In genomic region chr14:96782436-96782835, GRCh38 we compare ENCODE assay signal across 2 cellular contexts.
TF ChIP-seq lines count a peak whose summit lies in the region.

No MANE protein-coding gene starts in this region.

TF ChIP-seq in GM23338, 12 proteins besides CTCF, POLR2A, EP300 and RAD21:
- TF ChIP-seq ETS1 (IDR thresholded peaks at IDR 0.05) = no peak
- TF ChIP-seq REST (IDR thresholded peaks at IDR 0.05; ENCODE audit: unreplicated experiment) = no peak
- no peak for TF ChIP-seq POLR2AphosphoS5 (IDR thresholded peaks at IDR 0.05; ENCODE audit: low read depth)
- no peak for TF ChIP-seq JUNB (IDR thresholded peaks at IDR 0.05; ENCODE audit: unreplicated experiment)
- TF ChIP-seq ZNF462 (CRISPR knock-in tag; IDR thresholded peaks at IDR 0.05) = no peak
- TF ChIP-seq ZNF331 (CRISPR knock-in tag; IDR thresholded peaks at IDR 0.05; ENCODE audit: low read depth) = no peak
- no peak for TF ChIP-seq STAT1 (IDR thresholded peaks at IDR 0.05; ENCODE audit: unreplicated experiment)
- no peak for TF ChIP-seq EZH2 (IDR thresholded peaks at IDR 0.05; ENCODE audit: low read depth, unreplicated experiment)
- TF ChIP-seq ZNF114 (CRISPR knock-in tag; IDR thresholded peaks at IDR 0.05) = no peak
- no peak for TF ChIP-seq NANOG (IDR thresholded peaks at IDR 0.05; ENCODE audit: borderline replicate concordance)
- no peak for TF ChIP-seq EZH2phosphoT487 (IDR thresholded peaks at IDR 0.05; ENCODE audit: unreplicated experiment)
- no peak for TF ChIP-seq CREB1 (CRISPR knock-in tag; IDR thresholded peaks at IDR 0.05; ENCODE audit: low read depth)

TF ChIP-seq in H1, 55 proteins besides CTCF, POLR2A, EP300 and RAD21:
- TF ChIP-seq RNF2 (IDR thresholded peaks at IDR 0.05; ENCODE audit: borderline replicate concordance, low read depth, low read length, missing control alignments, poor library complexity, severe bottlenecking) (no peak), MAX (IDR thresholded peaks at IDR 0.05) (no peak), JUND (IDR thresholded peaks at IDR 0.05; ENCODE audit: low read length) (no peak), JUN (IDR thresholded peaks at IDR 0.05; ENCODE audit: low read depth, low read length) (no peak), TEAD4 (IDR thresholded peaks at IDR 0.05; ENCODE audit: low read depth, low read length) (no peak), FOSL1 (IDR thresholded peaks at IDR 0.05; ENCODE audit: insufficient read depth, low read depth, low read length) (no peak), BCL11A (IDR thresholded peaks at IDR 0.05; ENCODE audit: low read depth in 2 of 2, low read length in 2 of 2) (no peak), YY1 (IDR thresholded peaks at IDR 0.05; ENCODE audit: low read depth, low read length) (no peak), POU5F1 (IDR thresholded peaks at IDR 0.05; ENCODE audit: low read depth, low read length) (no peak), CHD2 (IDR thresholded peaks at IDR 0.05; ENCODE audit: low read length) (no peak), MAFK (IDR thresholded peaks at IDR 0.05; ENCODE audit: low read depth, low read length) (no peak), SIRT6 (IDR thresholded peaks at IDR 0.05; ENCODE audit: low read length) (no peak)
